In genomic region chr18:13216732-13217465, GRCh38 we compare ENCODE assay signal across 8 cellular contexts. TPM values are rescaled to one million over a fixed set of nuclear protein-coding genes. Genes with fewer than 3 reads are reported as not detected.
DNase-seq lines count a peak whose midpoint lies in the region; ATAC-seq and TF ChIP-seq lines count a peak whose summit lies in the region.

No MANE protein-coding gene starts in this region.

- H3K4me3 ChIP-seq in GM12864 (ENCODE audit: low read depth, low read length), result no peak overlapping the region; the same call in 1 of the 2 replicates
- H3K4me3 ChIP-seq in colonic mucosa, result peak overlapping the region; percentile 86
- H3K4me3 ChIP-seq in mesenchymal stem cell (ENCODE audit: insufficient read depth in 1 of 2, low read depth in 1 of 2, low read length in 2 of 2), result peak overlapping the region in 1 of 2 experiments; percentile 55

- intact Hi-C loops in colonic mucosa (cut with DNase I), result loop anchor here (2.0 to 5.0 kb wide), 2 partner anchors 314 to 410 kb away; no protein-coding TSS in a partner anchor

- no peak overlapping the region for H4K8ac ChIP-seq in mesenchymal stem cell (ENCODE audit: low read length)

- 16% methylated on average over 15 of the region's 59 CpGs for WGBS in mesenchymal stem cell

- no peak overlapping the region for H4K91ac ChIP-seq in mesenchymal stem cell (ENCODE audit: low read length)

- TF ChIP-seq CTCF in GM12864 (IDR thresholded peaks at IDR 0.05; ENCODE audit: low read depth, low read length, missing control alignments) (peak; percentile 20), VCaP (conservative IDR thresholded peaks at IDR 0.05) (peak; percentile 76), colonic mucosa (IDR thresholded peaks at IDR 0.05) (no peak)

- H3K9ac ChIP-seq in colonic mucosa (ENCODE audit: low read depth in 2 of 2, low read length in 2 of 2) (peak overlapping the region; percentile 0 to 82), mesenchymal stem cell (ENCODE audit: low read length) (no peak overlapping the region)

- H3K4me1 ChIP-seq in colonic mucosa, result peaks cover 31% of the 10 kb centered on the region
- H3K4me1 ChIP-seq in mesenchymal stem cell (ENCODE audit: control insufficient read depth, insufficient read depth, low read depth, low read length), result peaks cover 21% of the 10 kb centered on the region

- no peaks in the 10 kb centered on the region for H3K79me1 ChIP-seq in mesenchymal stem cell (replicated peaks; ENCODE audit: low read length, poor library complexity, severe bottlenecking)

- peak overlapping the region; percentile 85 for H3K4me2 ChIP-seq in mesenchymal stem cell (ENCODE audit: low read length, poor library complexity, severe bottlenecking)

- H3K14ac ChIP-seq in mesenchymal stem cell (ENCODE audit: low read length in 2 of 2), result no peak overlapping the region

- H3K27me3 ChIP-seq in colonic mucosa (no peaks in the 10 kb centered on the region), mesenchymal stem cell (ENCODE audit: control insufficient read depth in 1 of 2, insufficient read depth in 1 of 2, low read length in 2 of 2) (peaks cover 65 to 87% of the 10 kb centered on the region in 2 experiments)

- H2AK5ac ChIP-seq in mesenchymal stem cell (ENCODE audit: low read length, severe bottlenecking), result no peak overlapping the region

- H3K4ac ChIP-seq in mesenchymal stem cell (ENCODE audit: low read depth in 1 of 2, low read length in 2 of 2), result no peak overlapping the region

- peak overlapping the region; percentile 56 for H2AFZ ChIP-seq in mesenchymal stem cell (ENCODE audit: low read depth, low read length)

- DNase-seq in GM12864 (ENCODE audit: low read depth) (no peak), colonic mucosa (peak; percentile 44), mesenchymal stem cell (peak; percentile 6), glomerular visceral epithelial cell (ENCODE audit: extremely low spot score) (no peak), NCI-H2081 treated with DMSO at 0.1 percent for 48 hours (lab: John Stamatoyannopoulos, UW) (no peak)
- DNase-seq in stimulated activated naive CD4-positive, alpha-beta T cell (lab: John Stamatoyannopoulos, UW), result peak; percentile 20 to 69 (median 48)

- H2BK12ac ChIP-seq in mesenchymal stem cell (ENCODE audit: low read length in 2 of 2), result no peak overlapping the region

- H3K27ac ChIP-seq in VCaP, result peak overlapping the region; percentile 55; the same call in 1 of the 2 replicates
- peak overlapping the region; percentile 39 for H3K27ac ChIP-seq in colonic mucosa
- H3K27ac ChIP-seq in mesenchymal stem cell (ENCODE audit: low read length, poor library complexity, severe bottlenecking), result no peak overlapping the region

- H3K18ac ChIP-seq in mesenchymal stem cell (ENCODE audit: low read depth in 1 of 2, low read length in 2 of 2), result no peak overlapping the region

- H3K9me3 ChIP-seq in colonic mucosa (no peaks in the 10 kb centered on the region), mesenchymal stem cell (ENCODE audit: control insufficient read depth, low read length) (no peaks in the 10 kb centered on the region)

- H3K23ac ChIP-seq in mesenchymal stem cell (ENCODE audit: low read length in 2 of 2), result peak overlapping the region in 1 of 2 experiments; percentile 14

- no peak overlapping the region for H2BK120ac ChIP-seq in mesenchymal stem cell (ENCODE audit: low read depth, low read length)

- no peak overlapping the region for H2BK15ac ChIP-seq in mesenchymal stem cell (ENCODE audit: low read depth, poor library complexity, severe bottlenecking)

- no peak overlapping the region for H2BK5ac ChIP-seq in mesenchymal stem cell (ENCODE audit: low read depth, low read length, poor library complexity, severe bottlenecking)

- peak; percentile 43 for ATAC-seq in HG03342 (IDR thresholded peaks at IDR 0.05; ENCODE audit: unreplicated experiment)

- H3K36me3 ChIP-seq in colonic mucosa (no peaks in the 10 kb centered on the region), mesenchymal stem cell (ENCODE audit: control insufficient read depth in 1 of 2, insufficient read depth in 2 of 2, low read depth in 1 of 2, low read length in 2 of 2) (peaks cover 0 to 3% of the 10 kb centered on the region in 2 experiments)

RNA-seq across cellular contexts. Expression of gene LDLRAD4, which starts 1.7 kb away (rescaled TPM):
- 10 to 100 TPM; 11.7 to 17.0 TPM for total RNA-seq in colonic mucosa
- polyA plus RNA-seq in mesenchymal stem cell (2013, experiment 1 of 2), result 0.23 TPM
- polyA plus RNA-seq in mesenchymal stem cell (2013, experiment 2 of 2), result 0.41 TPM

Comparison
In these comparisons a context has a peak if more than half of its experiments do, and no peak if none do; other contexts are left out.
1. DNase-seq: peak in colonic mucosa (single experiment), mesenchymal stem cell (single experiment) and stimulated activated naive CD4-positive, alpha-beta T cell (6 of 6); none in GM12864 (single experiment), glomerular visceral epithelial cell (single experiment) and NCI-H2081 treated with DMSO at 0.1 percent for 48 hours (single experiment).